ENCODE assay signal across 1 cellular context in genomic region chr9:121192959-121193645, GRCh38.
TF ChIP-seq lines count a peak whose summit lies in the region.

No MANE protein-coding gene starts in this region.

TF ChIP-seq in IMR-90, 13 proteins besides CTCF, POLR2A, EP300 and RAD21 (continued from another document):
- TF ChIP-seq USF2 (IDR thresholded peaks at IDR 0.05; ENCODE audit: low read depth, low read length) (no peak), RFX5 (IDR thresholded peaks at IDR 0.05; ENCODE audit: low read depth, low read length) (no peak)
